ENCODE assay signal across 13 cellular contexts in genomic region chr4:6355052-6355451, GRCh38.
"Had no signal": no experiment of that assay in that cellular context is flagged by ENCODE, and none has a peak within 500 bp of the region (broad histone marks: within the 10 kb centered on the region; RNA-seq: fewer than 3 reads in every experiment).

No MANE protein-coding gene starts in this region.

- H3K4me1 ChIP-seq: adrenal gland, lower lobe of right lung, right lobe of liver, suprapubic skin had no signal

- H3K4me3 Mint-ChIP-seq: activated CD4-positive, alpha-beta memory T cell treated with anti-CD3 and anti-CD28 coated beads for 36 hours; activated naive CD4-positive, alpha-beta T cell treated with anti-CD3 and anti-CD28 coated beads, Interleukin-2, amount 50 U/mL, for 24 hours; activated T-cell treated with anti-CD3 and anti-CD28 coated beads, Interleukin-2, amount 50 U/mL, for 24 hours; neural crest cell; stimulated activated naive CD8-positive, alpha-beta T cell treated with anti-CD3 and anti-CD28 coated beads, Interleukin-15, Interleukin-2, amounts not matched to agents 100 ng/mL and 50 ng/mL, for 24 hours; T-helper 2 cell treated with Interferon-gamma antibody and Interleukin-4, amounts not matched to agents 5 μg/mL and 100 μg/mL, for 36 hours; type B pancreatic cell had no signal

- H3K27me3 ChIP-seq: right lobe of liver had no signal

- H3K36me3 ChIP-seq: adrenal gland, lower lobe of right lung, right lobe of liver, suprapubic skin had no signal

- H3K4me1 Mint-ChIP-seq: activated naive CD4-positive, alpha-beta T cell treated with anti-CD3 and anti-CD28 coated beads, Interleukin-2, amount 50 U/mL, for 24 hours; neural crest cell had no signal

- H3K36me3 Mint-ChIP-seq: activated CD4-positive, alpha-beta memory T cell treated with anti-CD3 and anti-CD28 coated beads for 36 hours; activated naive CD4-positive, alpha-beta T cell treated with anti-CD3 and anti-CD28 coated beads, Interleukin-2, amount 50 U/mL, for 24 hours; type B pancreatic cell had no signal

- H3K9me3 ChIP-seq: adrenal gland, lower lobe of right lung, right lobe of liver, suprapubic skin had no signal

- H3K27ac ChIP-seq: adrenal gland, lower lobe of right lung, right lobe of liver, suprapubic skin had no signal

- H3K9me3 Mint-ChIP-seq: activated CD4-positive, alpha-beta memory T cell treated with anti-CD3 and anti-CD28 coated beads for 36 hours; activated naive CD4-positive, alpha-beta T cell treated with anti-CD3 and anti-CD28 coated beads, Interleukin-2, amount 50 U/mL, for 24 hours; activated T-cell treated with anti-CD3 and anti-CD28 coated beads, Interleukin-2, amount 50 U/mL, for 24 hours; neural crest cell; stimulated activated naive CD8-positive, alpha-beta T cell treated with anti-CD3 and anti-CD28 coated beads, Interleukin-15, Interleukin-2, amounts not matched to agents 100 ng/mL and 50 ng/mL, for 24 hours; T-helper 2 cell treated with Interferon-gamma antibody and Interleukin-4, amounts not matched to agents 5 μg/mL and 100 μg/mL, for 36 hours; type B pancreatic cell had no signal

- H3K4me3 ChIP-seq: adrenal gland, lower lobe of right lung, right lobe of liver, suprapubic skin had no signal

- H3K27ac Mint-ChIP-seq: activated CD4-positive, alpha-beta memory T cell treated with anti-CD3 and anti-CD28 coated beads for 36 hours; activated naive CD4-positive, alpha-beta T cell treated with anti-CD3 and anti-CD28 coated beads, Interleukin-2, amount 50 U/mL, for 24 hours; activated T-cell treated with anti-CD3 and anti-CD28 coated beads, Interleukin-2, amount 50 U/mL, for 24 hours; stimulated activated naive CD8-positive, alpha-beta T cell treated with anti-CD3 and anti-CD28 coated beads, Interleukin-15, Interleukin-2, amounts not matched to agents 100 ng/mL and 50 ng/mL, for 24 hours; T-helper 2 cell treated with Interferon-gamma antibody and Interleukin-4, amounts not matched to agents 5 μg/mL and 100 μg/mL, for 36 hours; type B pancreatic cell had no signal

- DNase-seq: activated CD4-positive, alpha-beta memory T cell treated with anti-CD3 and anti-CD28 coated beads for 36 hours; activated T-cell treated with anti-CD3 and anti-CD28 coated beads, Interleukin-2, amount 50 U/mL, for 24 hours; adrenal gland; foreskin fibroblast; lower lobe of right lung; midbrain; right lobe of liver had no signal
